ENCODE assay signal across 8 cellular contexts in the genomic region with DNA sequence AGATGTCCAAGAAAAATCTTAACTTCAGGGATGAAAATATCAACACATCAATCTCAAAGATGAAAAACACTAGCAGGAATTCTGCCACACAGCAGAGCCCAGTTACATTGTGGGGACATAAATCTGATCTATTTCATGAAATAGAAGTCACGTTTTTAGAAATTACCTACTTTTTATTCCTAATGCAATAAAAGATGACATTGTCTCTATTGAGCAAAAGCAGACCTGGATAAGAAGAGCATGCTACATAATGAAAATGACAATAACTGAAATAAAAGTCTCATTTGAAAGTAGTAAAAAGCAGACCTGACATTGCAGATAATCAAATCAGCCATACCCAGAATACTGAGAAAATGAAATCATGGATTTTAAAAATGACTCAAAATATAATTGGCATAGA.
"Had no signal": no experiment of that assay in that cellular context is flagged by ENCODE, and none has a peak within 500 bp of the region (broad histone marks: within the 10 kb centered on the region; RNA-seq: fewer than 3 reads in every experiment).

No MANE protein-coding gene starts in this region.

- DNase-seq: GM23248, GOT3, H7, HFFc6, IMR-90 had no signal

- ATAC-seq: HCT116, K562 had no signal

- H3K4me3 ChIP-seq: GM23248, HAP-1, K562 had no signal

- H3K9me3 ChIP-seq: HAP-1 had no signal

- H3K4me1 ChIP-seq: HAP-1 had no signal

- H3K36me3 ChIP-seq: HAP-1 had no signal

- H2AFZ ChIP-seq: GM23248 had no signal

- H3K27ac ChIP-seq: GM23248 had no signal

- H3K9ac ChIP-seq: GM23248 had no signal
